Comparison of ENCODE assay signal across 1 cellular context in the genomic region with DNA sequence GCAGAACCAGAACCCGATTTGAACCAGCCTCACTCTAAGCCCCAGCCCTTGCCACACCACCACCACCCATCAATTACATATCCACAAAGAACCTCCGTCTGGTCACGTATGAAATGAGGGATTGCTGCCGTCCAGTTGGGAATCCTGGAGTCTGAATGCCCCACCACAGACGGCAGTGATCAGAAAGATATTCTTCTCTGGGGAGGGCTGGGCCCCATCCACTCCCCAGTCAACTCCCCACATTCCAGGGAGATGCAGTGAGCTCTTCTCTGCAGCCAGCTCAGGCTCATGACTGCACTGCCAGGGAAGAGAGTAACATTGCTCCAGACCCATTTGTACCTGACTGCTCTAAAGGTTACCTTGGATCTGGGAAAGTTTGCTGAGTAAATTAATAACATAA.
TF ChIP-seq lines count a peak whose summit lies in the region.

No MANE protein-coding gene starts in this region.

TF ChIP-seq in SK-N-SH treated with all-trans-retinoic acid at 6 μM for 48 hours, 23 proteins besides CTCF, POLR2A, EP300 and RAD21:
- TF ChIP-seq, protein P1, sequence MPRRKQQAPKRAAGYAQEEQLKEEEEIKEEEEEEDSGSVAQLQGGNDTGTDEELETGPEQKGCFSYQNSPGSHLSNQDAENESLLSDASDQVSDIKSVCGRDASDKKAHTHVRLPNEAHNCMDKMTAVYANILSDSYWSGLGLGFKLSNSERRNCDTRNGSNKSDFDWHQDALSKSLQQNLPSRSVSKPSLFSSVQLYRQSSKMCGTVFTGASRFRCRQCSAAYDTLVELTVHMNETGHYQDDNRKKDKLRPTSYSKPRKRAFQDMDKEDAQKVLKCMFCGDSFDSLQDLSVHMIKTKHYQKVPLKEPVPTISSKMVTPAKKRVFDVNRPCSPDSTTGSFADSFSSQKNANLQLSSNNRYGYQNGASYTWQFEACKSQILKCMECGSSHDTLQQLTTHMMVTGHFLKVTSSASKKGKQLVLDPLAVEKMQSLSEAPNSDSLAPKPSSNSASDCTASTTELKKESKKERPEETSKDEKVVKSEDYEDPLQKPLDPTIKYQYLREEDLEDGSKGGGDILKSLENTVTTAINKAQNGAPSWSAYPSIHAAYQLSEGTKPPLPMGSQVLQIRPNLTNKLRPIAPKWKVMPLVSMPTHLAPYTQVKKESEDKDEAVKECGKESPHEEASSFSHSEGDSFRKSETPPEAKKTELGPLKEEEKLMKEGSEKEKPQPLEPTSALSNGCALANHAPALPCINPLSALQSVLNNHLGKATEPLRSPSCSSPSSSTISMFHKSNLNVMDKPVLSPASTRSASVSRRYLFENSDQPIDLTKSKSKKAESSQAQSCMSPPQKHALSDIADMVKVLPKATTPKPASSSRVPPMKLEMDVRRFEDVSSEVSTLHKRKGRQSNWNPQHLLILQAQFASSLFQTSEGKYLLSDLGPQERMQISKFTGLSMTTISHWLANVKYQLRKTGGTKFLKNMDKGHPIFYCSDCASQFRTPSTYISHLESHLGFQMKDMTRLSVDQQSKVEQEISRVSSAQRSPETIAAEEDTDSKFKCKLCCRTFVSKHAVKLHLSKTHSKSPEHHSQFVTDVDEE (CRISPR knock-in tag; IDR thresholded peaks at IDR 0.05) = no peak
- TF ChIP-seq TCF4 (CRISPR knock-in tag; IDR thresholded peaks at IDR 0.05; ENCODE audit: borderline replicate concordance) (no peak), ZNF70 (CRISPR knock-in tag; IDR thresholded peaks at IDR 0.05) (no peak), OSR1 (CRISPR knock-in tag; IDR thresholded peaks at IDR 0.05) (no peak), ZFP30 (CRISPR knock-in tag; IDR thresholded peaks at IDR 0.05) (no peak)
- TF ChIP-seq, protein P2, sequence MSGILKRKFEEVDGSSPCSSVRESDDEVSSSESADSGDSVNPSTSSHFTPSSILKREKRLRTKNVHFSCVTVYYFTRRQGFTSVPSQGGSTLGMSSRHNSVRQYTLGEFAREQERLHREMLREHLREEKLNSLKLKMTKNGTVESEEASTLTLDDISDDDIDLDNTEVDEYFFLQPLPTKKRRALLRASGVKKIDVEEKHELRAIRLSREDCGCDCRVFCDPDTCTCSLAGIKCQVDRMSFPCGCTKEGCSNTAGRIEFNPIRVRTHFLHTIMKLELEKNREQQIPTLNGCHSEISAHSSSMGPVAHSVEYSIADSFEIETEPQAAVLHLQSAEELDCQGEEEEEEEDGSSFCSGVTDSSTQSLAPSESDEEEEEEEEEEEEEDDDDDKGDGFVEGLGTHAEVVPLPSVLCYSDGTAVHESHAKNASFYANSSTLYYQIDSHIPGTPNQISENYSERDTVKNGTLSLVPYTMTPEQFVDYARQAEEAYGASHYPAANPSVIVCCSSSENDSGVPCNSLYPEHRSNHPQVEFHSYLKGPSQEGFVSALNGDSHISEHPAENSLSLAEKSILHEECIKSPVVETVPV (CRISPR knock-in tag; IDR thresholded peaks at IDR 0.05) = no peak
